20 cellular contexts compared by ENCODE assay signal in the genomic region with DNA sequence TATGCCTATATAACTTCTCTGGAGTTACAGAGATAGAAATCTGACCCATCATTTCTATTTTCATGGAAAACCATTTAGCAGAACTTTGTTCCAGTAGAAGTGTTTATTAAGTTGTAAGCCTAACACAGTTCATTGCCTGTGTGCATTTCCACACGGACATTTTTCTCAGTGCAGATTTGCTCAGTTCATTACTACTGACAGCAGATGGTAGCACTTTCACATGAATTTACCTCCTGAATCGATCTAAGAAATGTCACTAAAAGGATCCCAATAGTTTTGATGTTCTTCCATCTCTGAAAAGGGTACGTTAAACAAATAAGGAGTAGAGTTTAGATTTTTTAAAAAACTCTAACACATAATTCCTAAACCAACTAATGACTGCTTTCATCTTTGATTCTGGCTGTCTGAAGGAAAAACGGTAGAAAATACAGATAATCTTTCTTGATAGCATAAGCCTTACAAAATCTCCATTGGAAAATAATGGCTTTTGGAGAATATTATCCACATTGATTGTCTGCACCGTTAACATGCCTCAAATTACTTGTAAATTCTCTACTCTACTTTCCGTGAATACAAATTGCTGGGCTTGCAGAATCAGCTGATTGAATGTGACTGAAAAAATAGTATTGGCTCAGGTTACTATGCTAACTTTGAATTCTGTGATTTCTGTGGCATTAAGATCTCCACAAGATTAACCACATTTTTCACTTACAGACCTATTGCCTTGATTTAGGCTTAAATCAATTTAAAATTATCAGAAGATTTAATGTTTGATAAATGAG. TPM values are rescaled to one million over a fixed set of nuclear protein-coding genes. Genes with fewer than 3 reads are reported as not detected.
DNase-seq lines count a peak whose midpoint lies in the region; ATAC-seq, FAIRE-seq and TF ChIP-seq lines count a peak whose summit lies in the region.
"Had no signal": no experiment of that assay in that cellular context is flagged by ENCODE, and none has a peak within 500 bp of the region (broad histone marks: within the 10 kb centered on the region; RNA-seq: fewer than 3 reads in every experiment).

No MANE protein-coding gene starts in this region.

- TF ChIP-seq EP300 in A549 (IDR thresholded peaks at IDR 0.05) = no peak

- no peak overlapping the region for H3K27ac Mint-ChIP-seq in astrocyte (ENCODE audit: unreplicated experiment)
- no peak overlapping the region for H3K27ac Mint-ChIP-seq in activated CD8-positive, alpha-beta T cell treated with anti-CD3 and anti-CD28 coated beads for 36 hours
- H3K27ac Mint-ChIP-seq: activated naive CD8-positive, alpha-beta T cell treated with anti-CD3 and anti-CD28 coated beads, Interleukin-2, amount 50 U/mL, for 24 hours; mesothelial cell of epicardium; nephron had no signal

- no peaks in the 10 kb centered on the region for H3K79me2 ChIP-seq in astrocyte (ENCODE audit: insufficient read depth, low read length)

- no peak overlapping the region for H3K4me3 ChIP-seq in A549
- no peak overlapping the region for H3K4me3 ChIP-seq in astrocyte (ENCODE audit: insufficient read depth, low read depth, low read length)

- no peak overlapping the region for H3K4me3 Mint-ChIP-seq in astrocyte (ENCODE audit: unreplicated experiment)
- H3K4me3 Mint-ChIP-seq in activated CD8-positive, alpha-beta T cell treated with anti-CD3 and anti-CD28 coated beads for 36 hours = no peak overlapping the region
- H3K4me3 Mint-ChIP-seq: activated naive CD8-positive, alpha-beta T cell treated with anti-CD3 and anti-CD28 coated beads, Interleukin-2, amount 50 U/mL, for 24 hours; mesothelial cell of epicardium; nephron had no signal

- no peak overlapping the region for H3K4me2 ChIP-seq in A549
- no peak overlapping the region for H3K4me2 ChIP-seq in astrocyte (ENCODE audit: low read length)

- intact Hi-C loops in activated CD8-positive, alpha-beta T cell treated with anti-CD3 and anti-CD28 coated beads for 36 hours (cut with micrococcal nuclease) = no loop called here

- H3K36me3 Mint-ChIP-seq in astrocyte (ENCODE audit: low read depth, unreplicated experiment) = peaks cover 1% of the 10 kb centered on the region
- peaks cover 12% of the 10 kb centered on the region for H3K36me3 Mint-ChIP-seq in activated CD8-positive, alpha-beta T cell treated with anti-CD3 and anti-CD28 coated beads for 36 hours (ENCODE audit: low read depth)

- ATAC-seq in A549 (no peak), GM18907 (IDR thresholded peaks at IDR 0.05; ENCODE audit: unreplicated experiment) (no peak), GM21515 (IDR thresholded peaks at IDR 0.05; ENCODE audit: unreplicated experiment) (no peak)
- no peak for ATAC-seq in activated CD8-positive, alpha-beta T cell treated with anti-CD3 and anti-CD28 coated beads for 36 hours
- ATAC-seq: activated naive CD8-positive, alpha-beta T cell treated with anti-CD3 and anti-CD28 coated beads, Interleukin-2, amount 50 U/mL, for 24 hours; left lobe of liver had no signal

- no peak overlapping the region for H2AFZ ChIP-seq in astrocyte (ENCODE audit: low read depth, low read length)

- WGBS in A549 (ENCODE audit: missing lambda C conversion rate) = 78% methylated on average over 6 of the region's 6 CpGs

- no peak overlapping the region for H3K9ac ChIP-seq in astrocyte (ENCODE audit: low read length)

- FAIRE-seq in A549 (lab: Jason Lieb, UNC) (no peak), astrocyte (lab: Jason Lieb, UNC) (peak; percentile 41)
- FAIRE-seq: bronchial epithelial cell, RCC 7860 had no signal

- H3K4me1 ChIP-seq in A549 = no peaks in the 10 kb centered on the region
- no peaks in the 10 kb centered on the region for H3K4me1 ChIP-seq in astrocyte (ENCODE audit: insufficient read depth, low read length)

- no peaks in the 10 kb centered on the region for H4K20me1 ChIP-seq in astrocyte (ENCODE audit: insufficient read depth, low read length)

- no peak for DNase-seq in A549 (ENCODE audit: low read depth in 1 of 2, low spot score in 1 of 2)
- DNase-seq in HT-29 (ENCODE audit: low spot score) = peak; percentile 4
- no peak for DNase-seq in astrocyte (ENCODE audit: low read depth)
- peak; percentile 47 for DNase-seq in inferior parietal cortex (ENCODE audit: extremely low spot score)
- no peak for DNase-seq in EL
- DNase-seq in activated CD8-positive, alpha-beta T cell treated with anti-CD3 and anti-CD28 coated beads for 36 hours = no peak
- DNase-seq: activated CD4-positive, alpha-beta T cell treated with anti-CD3 and anti-CD28 coated beads for 48 hours; activated effector memory CD4-positive, alpha-beta T cell treated with Interleukin-2 at 50 U/mL for 16 hours; activated naive CD8-positive, alpha-beta T cell treated with anti-CD3 and anti-CD28 coated beads, Interleukin-2, amount 50 U/mL, for 24 hours; DMS53; Karpas-422; NCI-H1092 treated with DMSO at 0.1 percent for 48 hours; NCI-H2107 had no signal

- H3K36me3 ChIP-seq in astrocyte (ENCODE audit: insufficient read depth, low read length) = no peaks in the 10 kb centered on the region

- H3K4me1 Mint-ChIP-seq in astrocyte (ENCODE audit: low read depth, unreplicated experiment) = no peaks in the 10 kb centered on the region
- H3K4me1 Mint-ChIP-seq in activated CD8-positive, alpha-beta T cell treated with anti-CD3 and anti-CD28 coated beads for 36 hours (ENCODE audit: low read depth) = no peaks in the 10 kb centered on the region
- H3K4me1 Mint-ChIP-seq: activated naive CD8-positive, alpha-beta T cell treated with anti-CD3 and anti-CD28 coated beads, Interleukin-2, amount 50 U/mL, for 24 hours; mesothelial cell of epicardium; nephron had no signal

- TF ChIP-seq CTCF in A549 (IDR thresholded peaks at IDR 0.05) = no peak
- TF ChIP-seq CTCF in astrocyte (IDR thresholded peaks at IDR 0.05; ENCODE audit: insufficient read depth, low read depth, low read length) = no peak
- no peak for TF ChIP-seq CTCF in activated CD8-positive, alpha-beta T cell treated with anti-CD3 and anti-CD28 coated beads for 36 hours (IDR thresholded peaks at IDR 0.05)

- CTCF ChIA-PET in A549 (lab: Yijun Ruan, JAX) = no interaction called here
- CTCF ChIA-PET in activated CD8-positive, alpha-beta T cell treated with anti-CD3 and anti-CD28 coated beads for 36 hours (lab: Charles Lee) = no interaction called here

- no peaks in the 10 kb centered on the region for H3K27me3 Mint-ChIP-seq in astrocyte (ENCODE audit: low read depth, unreplicated experiment)
- no peaks in the 10 kb centered on the region for H3K27me3 Mint-ChIP-seq in activated CD8-positive, alpha-beta T cell treated with anti-CD3 and anti-CD28 coated beads for 36 hours
- H3K27me3 Mint-ChIP-seq: activated naive CD8-positive, alpha-beta T cell treated with anti-CD3 and anti-CD28 coated beads, Interleukin-2, amount 50 U/mL, for 24 hours had no signal

- TF ChIP-seq RAD21 in A549 (conservative IDR thresholded peaks at IDR 0.05 in 1 of 2, IDR thresholded peaks at IDR 0.05 in 1 of 2) = peak in 1 of 2 experiments; percentile 11; a peak in 1 of 5 replicates

- H3K9me3 ChIP-seq in A549 (peaks cover 15% of the 10 kb centered on the region), astrocyte (ENCODE audit: insufficient read depth, low read depth, low read length) (no peaks in the 10 kb centered on the region)

- peaks cover 1% of the 10 kb centered on the region for H3K9me3 Mint-ChIP-seq in astrocyte (ENCODE audit: unreplicated experiment)
- peaks cover 7% of the 10 kb centered on the region for H3K9me3 Mint-ChIP-seq in activated CD8-positive, alpha-beta T cell treated with anti-CD3 and anti-CD28 coated beads for 36 hours

- TF ChIP-seq POLR2A in A549 (IDR thresholded peaks at IDR 0.05; ENCODE audit: low read length) = no peak

- POLR2A ChIA-PET in A549 (lab: Yijun Ruan, JAX) = no interaction called here
- POLR2A ChIA-PET in activated CD8-positive, alpha-beta T cell treated with anti-CD3 and anti-CD28 coated beads for 36 hours (lab: Charles Lee) = interaction anchor here (0.6 kb wide), 1 partner anchor 64 kb away, joined by 3 read pairs; no protein-coding TSS in a partner anchor

- H3K27me3 ChIP-seq in astrocyte (ENCODE audit: insufficient read depth, low read length) = no peaks in the 10 kb centered on the region

- H3K27ac ChIP-seq in A549 (no peak overlapping the region), astrocyte (ENCODE audit: low read depth, low read length) (no peak overlapping the region)

TF ChIP-seq in A549, 52 proteins besides CTCF, POLR2A, EP300 and RAD21:
- TF ChIP-seq HDAC2 (IDR thresholded peaks at IDR 0.05) (no peak), NPAS2 (CRISPR knock-in tag; IDR thresholded peaks at IDR 0.05; ENCODE audit: borderline replicate concordance) (no peak), MAFK (IDR thresholded peaks at IDR 0.05; ENCODE audit: partially characterized antibody) (peak; percentile 75), JUNB (IDR thresholded peaks at IDR 0.05) (no peak)
- TF ChIP-seq, protein P1, sequence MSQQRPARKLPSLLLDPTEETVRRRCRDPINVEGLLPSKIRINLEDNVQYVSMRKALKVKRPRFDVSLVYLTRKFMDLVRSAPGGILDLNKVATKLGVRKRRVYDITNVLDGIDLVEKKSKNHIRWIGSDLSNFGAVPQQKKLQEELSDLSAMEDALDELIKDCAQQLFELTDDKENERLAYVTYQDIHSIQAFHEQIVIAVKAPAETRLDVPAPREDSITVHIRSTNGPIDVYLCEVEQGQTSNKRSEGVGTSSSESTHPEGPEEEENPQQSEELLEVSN (IDR thresholded peaks at IDR 0.05; ENCODE audit: borderline replicate concordance, low read depth) = no peak
- TF ChIP-seq, protein P2, sequence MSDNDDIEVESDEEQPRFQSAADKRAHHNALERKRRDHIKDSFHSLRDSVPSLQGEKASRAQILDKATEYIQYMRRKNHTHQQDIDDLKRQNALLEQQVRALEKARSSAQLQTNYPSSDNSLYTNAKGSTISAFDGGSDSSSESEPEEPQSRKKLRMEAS (IDR thresholded peaks at IDR 0.05) = no peak

RNA-seq across cellular contexts. Expression of a gene that starts 33.1 kb away (rescaled TPM):
- 4,926 and 5,033 TPM in 2 replicates for polyA plus RNA-seq in A549 (2011; rRNA removed)
- polyA plus RNA-seq in A549 (2012; cell fraction: cytosol; rRNA removed) = 3,748 and 5,111 TPM in 2 replicates
- 795 and 835 TPM in 2 replicates for polyA plus RNA-seq in A549 (2012; cell fraction: nucleus; rRNA removed)
- 4,007 to 4,526 TPM (median 4,112 TPM) in 3 replicates for polyA plus RNA-seq in A549 (2017; fragmentation: RNase III; extraction: RNeasy Plus Mini Kit Qiagen cat#74134 plus additional on column Dnase treatment)
- 509 and 570 TPM in 2 replicates for polyA minus RNA-seq in A549 (2011; rRNA and poly(A)+ RNA removed)
- total RNA-seq in HT-29 (2014; rRNA removed; shearing (Covaris generic)) = 1,675 and 2,287 TPM in 2 replicates
- total RNA-seq in astrocyte = 1,547 and 1,683 TPM in 2 replicates
- total RNA-seq in activated CD8-positive, alpha-beta T cell treated with anti-CD3 and anti-CD28 coated beads for 36 hours = 1,000 to 10,000 TPM; 3,299 to 3,303 TPM

Comparison
In these comparisons a context has a peak if more than half of its experiments do, and no peak if none do; other contexts are left out.
1. DNase-seq: peak in HT-29 (single experiment) and inferior parietal cortex (single experiment); none in A549 (0 of 2), astrocyte (single experiment), EL (single experiment) and activated CD8-positive, alpha-beta T cell treated with anti-CD3 and anti-CD28 coated beads for 36 hours (single experiment).